26 cellular contexts compared by ENCODE assay signal in genomic region chr6:46144270-46144669, GRCh38. TPM values are rescaled to one million over a fixed set of nuclear protein-coding genes. Genes with fewer than 3 reads are reported as not detected.
"Had no signal": no experiment of that assay in that cellular context is flagged by ENCODE, and none has a peak within 500 bp of the region (broad histone marks: within the 10 kb centered on the region; RNA-seq: fewer than 3 reads in every experiment).

No MANE protein-coding gene starts in this region.

- H3K27ac ChIP-seq: brain microvascular endothelial cell, cardiac muscle cell, Peyer's patch, RWPE1 had no signal

- H3K9me3 ChIP-seq: Peyer's patch had no signal

- H3K4me3 ChIP-seq: cardiac muscle cell, Peyer's patch had no signal

- H3K27me3 ChIP-seq: brain microvascular endothelial cell, cardiac muscle cell, Peyer's patch had no signal

- ATAC-seq: activated CD4-positive, CD25-positive, alpha-beta regulatory T cell treated with anti-CD3 and anti-CD28 coated beads, Interleukin-2, amount 50 U/mL, for 24 hours; activated CD8-positive, alpha-beta T cell treated with anti-CD3 and anti-CD28 coated beads, Interleukin-2, amount 10 ng/mL, durations not matched to agents 7 days and 5 days; activated naive CD4-positive, alpha-beta T cell treated with anti-CD3 and anti-CD28 coated beads, Interleukin-2, amount 50 U/mL, for 72 hours; activated naive CD8-positive, alpha-beta T cell treated with anti-CD3 and anti-CD28 coated beads, Interleukin-2, amount 50 U/mL, for 24 hours had no signal

- H3K4me1 Mint-ChIP-seq: activated naive CD8-positive, alpha-beta T cell treated with anti-CD3 and anti-CD28 coated beads, Interleukin-2, amount 50 U/mL, for 24 hours had no signal

- H3K9me3 Mint-ChIP-seq: activated naive CD4-positive, alpha-beta T cell treated with anti-CD3 and anti-CD28 coated beads, Interleukin-2, amount 50 U/mL, for 72 hours; activated naive CD8-positive, alpha-beta T cell treated with anti-CD3 and anti-CD28 coated beads, Interleukin-2, amount 50 U/mL, for 24 hours; activated T-helper 1 cell treated with anti-CD3 and anti-CD28 coated beads, Interleukin-12 subunit alpha, Interleukin-12 subunit beta, Interleukin-2, Interleukin-4 antibody, amounts not matched to agents 30 ng/mL and 10 ng/mL and 1 ng/mL, durations not matched to agents 14 hours and 24 hours and 36 hours; T-helper 1 cell treated with Interleukin-12 subunit alpha and Interleukin-12 subunit beta and Interleukin-4 antibody, amounts not matched to agents 30 μg/mL and 1 μg/mL, for 36 hours had no signal

- FAIRE-seq: astrocyte, colon had no signal

- H3K27ac Mint-ChIP-seq: activated CD8-positive, alpha-beta T cell treated with anti-CD3 and anti-CD28 coated beads, Interleukin-2, amount 10 ng/mL, durations not matched to agents 7 days and 5 days; activated naive CD4-positive, alpha-beta T cell treated with anti-CD3 and anti-CD28 coated beads, Interleukin-2, amount 50 U/mL, for 72 hours; activated naive CD8-positive, alpha-beta T cell treated with anti-CD3 and anti-CD28 coated beads, Interleukin-2, amount 50 U/mL, for 24 hours; activated T-helper 1 cell treated with anti-CD3 and anti-CD28 coated beads, Interleukin-12 subunit alpha, Interleukin-12 subunit beta, Interleukin-2, Interleukin-4 antibody, amounts not matched to agents 30 ng/mL and 10 ng/mL and 1 ng/mL, durations not matched to agents 14 hours and 24 hours and 36 hours; T-helper 1 cell treated with Interleukin-12 subunit alpha and Interleukin-12 subunit beta and Interleukin-4 antibody, amounts not matched to agents 30 μg/mL and 1 μg/mL, for 36 hours had no signal

- H3K36me3 ChIP-seq: brain microvascular endothelial cell, cardiac muscle cell had no signal

- DNase-seq: activated CD4-positive, alpha-beta T cell treated with anti-CD3 and anti-CD28 coated beads for 48 hours; activated CD4-positive, alpha-beta T cell treated with anti-CD3 and anti-CD28 coated beads, Interleukin-2, amount 50 U/mL, for 4 hours; activated CD8-positive, alpha-beta memory T cell treated with anti-CD3 and anti-CD28 coated beads, Interleukin-2, amount 50 U/mL, for 48 hours; activated CD8-positive, alpha-beta T cell treated with anti-CD3 and anti-CD28 coated beads, Interleukin-2, amount 10 ng/mL, durations not matched to agents 7 days and 5 days; activated effector memory CD4-positive, alpha-beta T cell treated with anti-CD3 and anti-CD28 coated beads, Interleukin-2, amount 50 U/mL, for 16 hours; activated naive CD4-positive, alpha-beta T cell treated with Interleukin-2 at 50 U/mL for 16 hours; activated naive CD8-positive, alpha-beta T cell treated with anti-CD3 and anti-CD28 coated beads, Interleukin-2, amount 50 U/mL, for 24 hours; activated T-cell treated with anti-CD3 and anti-CD28 coated beads, Interleukin-2, amount 50 U/mL, for 1 hour; amygdala; brain microvascular endothelial cell; NCI-H1105; NCI-H1436; NCI-H1694 treated with DMSO at 0.1 percent for 48 hours; NCI-H2029 treated with DMSO at 0.1 percent for 48 hours; NCI-H446; NCI-H524; Peyer's patch; SHP77 treated with DMSO at 0.1 percent for 48 hours had no signal

- H3K4me3 Mint-ChIP-seq: activated CD8-positive, alpha-beta T cell treated with anti-CD3 and anti-CD28 coated beads, Interleukin-2, amount 10 ng/mL, durations not matched to agents 7 days and 5 days; activated naive CD8-positive, alpha-beta T cell treated with anti-CD3 and anti-CD28 coated beads, Interleukin-2, amount 50 U/mL, for 24 hours; activated T-helper 1 cell treated with anti-CD3 and anti-CD28 coated beads, Interleukin-12 subunit alpha, Interleukin-12 subunit beta, Interleukin-2, Interleukin-4 antibody, amounts not matched to agents 30 ng/mL and 10 ng/mL and 1 ng/mL, durations not matched to agents 14 hours and 24 hours and 36 hours; T-helper 1 cell treated with Interleukin-12 subunit alpha and Interleukin-12 subunit beta and Interleukin-4 antibody, amounts not matched to agents 30 μg/mL and 1 μg/mL, for 36 hours had no signal

- H3K4me1 ChIP-seq: Peyer's patch had no signal

- H3K27me3 Mint-ChIP-seq: activated naive CD8-positive, alpha-beta T cell treated with anti-CD3 and anti-CD28 coated beads, Interleukin-2, amount 50 U/mL, for 24 hours had no signal

RNA-seq across cellular contexts. Expression of gene ENPP5, which starts 26.5 kb away (rescaled TPM):
- total RNA-seq: activated CD8-positive, alpha-beta T cell treated with anti-CD3 and anti-CD28 coated beads, Interleukin-2, amount 10 ng/mL, durations not matched to agents 7 days and 5 days; activated T-helper 1 cell treated with anti-CD3 and anti-CD28 coated beads, Interleukin-12 subunit alpha, Interleukin-12 subunit beta, Interleukin-2, Interleukin-4 antibody, amounts not matched to agents 30 ng/mL and 10 ng/mL and 1 ng/mL, durations not matched to agents 14 hours and 24 hours and 36 hours had no signal
